Comparison of ENCODE assay signal across 8 cellular contexts in genomic region chr12:93412389-93412788, GRCh38. TPM values are rescaled to one million over a fixed set of nuclear protein-coding genes. Genes with fewer than 3 reads are reported as not detected.
DNase-seq lines count a peak whose midpoint lies in the region; ATAC-seq and TF ChIP-seq lines count a peak whose summit lies in the region.
"Not testable (repeated sequence)": the region's sequence is repeated elsewhere in the genome, so short reads cannot be mapped to it uniquely, and the experiment has no call there.

No MANE protein-coding gene starts in this region.

- TF ChIP-seq POLR2A in prostate gland (IDR thresholded peaks at IDR 0.05): not testable (repeated sequence)

- H3K9me3 Mint-ChIP-seq in CD4-positive, alpha-beta T cell; activated T-cell treated with anti-CD3 and anti-CD28 coated beads, Interleukin-2, amount 50 U/mL, for 72 hours; activated naive CD8-positive, alpha-beta T cell treated with anti-CD3 and anti-CD28 coated beads for 36 hours; endodermal cell; mesothelial cell of epicardium: not testable (repeated sequence)

- H3K27me3 ChIP-seq in CD4-positive, alpha-beta T cell (ENCODE audit: control insufficient read depth, insufficient read depth, low read length); RWPE2 (ENCODE audit: insufficient read depth, poor library complexity, severe bottlenecking); endodermal cell (ENCODE audit: control insufficient read depth, insufficient read depth, low read length, poor library complexity, severe bottlenecking); prostate gland (replicated peaks; ENCODE audit: insufficient read depth): not testable (repeated sequence)

- CTCF ChIA-PET in CD4-positive, alpha-beta T cell (lab: Charles Lee): interaction anchor here (1.7 kb wide), 1 partner anchor 16 kb away, joined by 4 read pairs; no protein-coding TSS in a partner anchor

- intact Hi-C loops in CD4-positive, alpha-beta T cell (cut with DNase I, micrococcal nuclease): loop anchor here in 1 of 2 experiments (10.0 kb wide), 1 partner anchor 488 kb away; the partner anchor contains the start of gene EEA1
- intact Hi-C loops in prostate gland (cut with DNase I): not testable (repeated sequence)

- peaks cover 66% of the 10 kb centered on the region for H3K4me1 Mint-ChIP-seq in CD4-positive, alpha-beta T cell (ENCODE audit: low read depth)
- peaks cover 80% of the 10 kb centered on the region for H3K4me1 Mint-ChIP-seq in activated T-cell treated with anti-CD3 and anti-CD28 coated beads, Interleukin-2, amount 50 U/mL, for 72 hours (ENCODE audit: low read depth)
- H3K4me1 Mint-ChIP-seq in activated naive CD8-positive, alpha-beta T cell treated with anti-CD3 and anti-CD28 coated beads for 36 hours: peaks cover 66% of the 10 kb centered on the region
- H3K4me1 Mint-ChIP-seq in endodermal cell: peaks cover 12% of the 10 kb centered on the region
- H3K4me1 Mint-ChIP-seq in mesothelial cell of epicardium: peaks cover 37% of the 10 kb centered on the region

- not testable (repeated sequence) for H3K9me3 ChIP-seq in CD4-positive, alpha-beta T cell (ENCODE audit: control insufficient read depth, low read length); RWPE2 (ENCODE audit: severe bottlenecking); endodermal cell (ENCODE audit: control insufficient read depth, low read length); prostate gland

- H3K27ac ChIP-seq in CD4-positive, alpha-beta T cell (ENCODE audit: low read depth, low read length); endodermal cell (ENCODE audit: low read depth, low read length): not testable (repeated sequence)
- H3K27ac ChIP-seq in RWPE2 (ENCODE audit: poor library complexity, severe bottlenecking): peak overlapping the region; percentile 43
- peak overlapping the region; percentile 42 to 71 for H3K27ac ChIP-seq in prostate gland

- H3K4me3 Mint-ChIP-seq in CD4-positive, alpha-beta T cell: peak overlapping the region; percentile 32
- peak overlapping the region in 1 of 2 donors; percentile 8 for H3K4me3 Mint-ChIP-seq in activated T-cell treated with anti-CD3 and anti-CD28 coated beads, Interleukin-2, amount 50 U/mL, for 72 hours
- H3K4me3 Mint-ChIP-seq in activated naive CD8-positive, alpha-beta T cell treated with anti-CD3 and anti-CD28 coated beads for 36 hours; endodermal cell; mesothelial cell of epicardium: not testable (repeated sequence)

- 96 to 100% methylated on average over 3 to 6 of the region's 8 CpGs for WGBS in endodermal cell (ENCODE audit: insufficient coverage in 1 of 2, insufficient read length in 1 of 2), 2 experiments
- WGBS in prostate gland: 41% methylated on average over 8 of the region's 8 CpGs

- not testable (repeated sequence) for H3K4me3 ChIP-seq in RWPE2 (ENCODE audit: severe bottlenecking); endodermal cell (ENCODE audit: low read length); prostate gland

- not testable (repeated sequence) for ATAC-seq in CD4-positive, alpha-beta T cell (ENCODE audit: poor library complexity); RWPE2 (ENCODE audit: low read depth); activated T-cell treated with anti-CD3 and anti-CD28 coated beads, Interleukin-2, amount 50 U/mL, for 72 hours (replicated peaks in 1 of 2)

- H3K36me3 ChIP-seq in RWPE2 (ENCODE audit: low read depth) (peaks cover 49% of the 10 kb centered on the region), endodermal cell (ENCODE audit: control insufficient read depth, insufficient read depth, low read length) (peaks cover 47% of the 10 kb centered on the region)
- not testable (repeated sequence) for H3K36me3 ChIP-seq in prostate gland

- H3K27me3 Mint-ChIP-seq in CD4-positive, alpha-beta T cell; activated T-cell treated with anti-CD3 and anti-CD28 coated beads, Interleukin-2, amount 50 U/mL, for 72 hours (ENCODE audit: low read depth); activated naive CD8-positive, alpha-beta T cell treated with anti-CD3 and anti-CD28 coated beads for 36 hours; endodermal cell (ENCODE audit: insufficient read depth); mesothelial cell of epicardium (ENCODE audit: low read depth): not testable (repeated sequence)

- not testable (repeated sequence) for TF ChIP-seq CTCF in CD4-positive, alpha-beta T cell (IDR thresholded peaks at IDR 0.05); RWPE2 (IDR thresholded peaks at IDR 0.05; ENCODE audit: poor library complexity, severe bottlenecking); endodermal cell (conservative IDR thresholded peaks at IDR 0.05); mesothelial cell of epicardium (IDR thresholded peaks at IDR 0.05; ENCODE audit: unreplicated experiment); prostate gland (IDR thresholded peaks at IDR 0.05)

- peaks cover 51% of the 10 kb centered on the region for H3K36me3 Mint-ChIP-seq in CD4-positive, alpha-beta T cell (ENCODE audit: low read depth)
- peaks cover 4 to 19% of the 10 kb centered on the region in 2 donors for H3K36me3 Mint-ChIP-seq in activated T-cell treated with anti-CD3 and anti-CD28 coated beads, Interleukin-2, amount 50 U/mL, for 72 hours (ENCODE audit: insufficient read depth in 2 of 2)
- peaks cover 40% of the 10 kb centered on the region for H3K36me3 Mint-ChIP-seq in activated naive CD8-positive, alpha-beta T cell treated with anti-CD3 and anti-CD28 coated beads for 36 hours
- H3K36me3 Mint-ChIP-seq in endodermal cell (ENCODE audit: low read depth) (peaks cover 30% of the 10 kb centered on the region), mesothelial cell of epicardium (peaks cover 13% of the 10 kb centered on the region)

- peak overlapping the region; percentile 58 for H3K27ac Mint-ChIP-seq in CD4-positive, alpha-beta T cell
- H3K27ac Mint-ChIP-seq in activated T-cell treated with anti-CD3 and anti-CD28 coated beads, Interleukin-2, amount 50 U/mL, for 72 hours: peak overlapping the region; percentile 60
- peak overlapping the region; percentile 44 for H3K27ac Mint-ChIP-seq in activated naive CD8-positive, alpha-beta T cell treated with anti-CD3 and anti-CD28 coated beads for 36 hours
- peak overlapping the region; percentile 46 for H3K27ac Mint-ChIP-seq in endodermal cell
- peak overlapping the region; percentile 67 for H3K27ac Mint-ChIP-seq in mesothelial cell of epicardium

- H3K4me1 ChIP-seq in RWPE2 (ENCODE audit: insufficient read depth, poor library complexity, severe bottlenecking): peaks cover 17% of the 10 kb centered on the region
- H3K4me1 ChIP-seq in endodermal cell (ENCODE audit: control insufficient read depth, insufficient read depth, low read length): not testable (repeated sequence)
- peaks cover 16% of the 10 kb centered on the region for H3K4me1 ChIP-seq in prostate gland (replicated peaks)

- DNase-seq in CD4-positive, alpha-beta T cell; RWPE2 (ENCODE audit: low spot score); activated T-cell treated with anti-CD3 and anti-CD28 coated beads, Interleukin-2, amount 50 U/mL, for 72 hours; activated naive CD8-positive, alpha-beta T cell treated with anti-CD3 and anti-CD28 coated beads for 36 hours; mesothelial cell of epicardium (ENCODE audit: low spot score in 2 of 2, unreplicated experiment in 2 of 2): not testable (repeated sequence)
- DNase-seq in endodermal cell: peak; percentile 15
- DNase-seq in prostate gland (ENCODE audit: low spot score): peak; percentile 39
- peak; percentile 50 for DNase-seq in ureter (ENCODE audit: low spot score)

- H3K9ac ChIP-seq in endodermal cell (ENCODE audit: extremely low read depth, low read length, poor library complexity, severe bottlenecking): not testable (repeated sequence)

- POLR2A ChIA-PET in CD4-positive, alpha-beta T cell (lab: Charles Lee): not testable (repeated sequence)

RNA-seq across cellular contexts. Expression of gene UBE2N, which starts 29.4 kb away (rescaled TPM):
- total RNA-seq in CD4-positive, alpha-beta T cell: 100 to 1,000 TPM in 1 of 2 experiments, 10 to 100 TPM in 1; 89.8 to 101 TPM
- total RNA-seq in activated T-cell treated with anti-CD3 and anti-CD28 coated beads, Interleukin-2, amount 50 U/mL, for 72 hours: 100 to 1,000 TPM; 116 to 125 TPM
- total RNA-seq in activated naive CD8-positive, alpha-beta T cell treated with anti-CD3 and anti-CD28 coated beads for 36 hours: 100 to 1,000 TPM; 228 to 235 TPM
- total RNA-seq in endodermal cell (100 to 1,000 TPM; 177 to 179 TPM), mesothelial cell of epicardium (86.5 to 92.8 TPM (median 90.6 TPM) in 3 replicates), prostate gland (10 to 100 TPM; 49.0 to 71.5 TPM), ureter (133 TPM)
- polyA plus RNA-seq in endodermal cell (2013, experiment 1 of 2): 161 TPM
- polyA plus RNA-seq in endodermal cell (2013, experiment 2 of 2): 165 TPM

RNA-seq across cellular contexts. Expression of gene NUDT4, which starts 34.7 kb away (rescaled TPM):
- total RNA-seq in CD4-positive, alpha-beta T cell: 10 to 100 TPM; 86.7 to 92.3 TPM
- total RNA-seq in activated T-cell treated with anti-CD3 and anti-CD28 coated beads, Interleukin-2, amount 50 U/mL, for 72 hours: 10 to 100 TPM; 72.0 to 93.4 TPM
- 10 to 100 TPM; 77.2 to 85.5 TPM for total RNA-seq in activated naive CD8-positive, alpha-beta T cell treated with anti-CD3 and anti-CD28 coated beads for 36 hours
- total RNA-seq in endodermal cell: 100 to 1,000 TPM; 334 to 453 TPM
- 125 TPM for polyA plus RNA-seq in endodermal cell (2013, experiment 1 of 2)
- 149 TPM for polyA plus RNA-seq in endodermal cell (2013, experiment 2 of 2)
- total RNA-seq in mesothelial cell of epicardium: 41.0 to 48.0 TPM (median 44.4 TPM) in 3 replicates
- total RNA-seq in prostate gland: 100 to 1,000 TPM; 138 to 241 TPM
- total RNA-seq in ureter: 113 TPM

RNA-seq across cellular contexts. Expression of gene MRPL42, which starts 54.9 kb away (rescaled TPM):
- total RNA-seq in CD4-positive, alpha-beta T cell: 10 to 100 TPM; 39.0 to 39.3 TPM
- total RNA-seq in activated T-cell treated with anti-CD3 and anti-CD28 coated beads, Interleukin-2, amount 50 U/mL, for 72 hours: 10 to 100 TPM; 54.2 to 68.3 TPM
- total RNA-seq in activated naive CD8-positive, alpha-beta T cell treated with anti-CD3 and anti-CD28 coated beads for 36 hours: 10 to 100 TPM; 92.4 to 93.4 TPM
- total RNA-seq in endodermal cell (100 to 1,000 TPM in 1 of 2 donors, 10 to 100 TPM in 1; 91.1 to 131 TPM), mesothelial cell of epicardium (57.6 to 63.0 TPM (median 62.2 TPM) in 3 replicates), prostate gland (10 to 100 TPM; 39.8 to 64.9 TPM), ureter (87.6 TPM)
- 140 TPM for polyA plus RNA-seq in endodermal cell (2013, experiment 1 of 2)
- 125 TPM for polyA plus RNA-seq in endodermal cell (2013, experiment 2 of 2)
